1 cellular context compared by ENCODE assay signal in genomic region chrX:71909956-71910355, GRCh38.
TF ChIP-seq lines count a peak whose summit lies in the region.

No MANE protein-coding gene starts in this region.

TF ChIP-seq in GM23338, 12 proteins besides CTCF, POLR2A, EP300 and RAD21 (continued from another document):
- TF ChIP-seq, protein P1, sequence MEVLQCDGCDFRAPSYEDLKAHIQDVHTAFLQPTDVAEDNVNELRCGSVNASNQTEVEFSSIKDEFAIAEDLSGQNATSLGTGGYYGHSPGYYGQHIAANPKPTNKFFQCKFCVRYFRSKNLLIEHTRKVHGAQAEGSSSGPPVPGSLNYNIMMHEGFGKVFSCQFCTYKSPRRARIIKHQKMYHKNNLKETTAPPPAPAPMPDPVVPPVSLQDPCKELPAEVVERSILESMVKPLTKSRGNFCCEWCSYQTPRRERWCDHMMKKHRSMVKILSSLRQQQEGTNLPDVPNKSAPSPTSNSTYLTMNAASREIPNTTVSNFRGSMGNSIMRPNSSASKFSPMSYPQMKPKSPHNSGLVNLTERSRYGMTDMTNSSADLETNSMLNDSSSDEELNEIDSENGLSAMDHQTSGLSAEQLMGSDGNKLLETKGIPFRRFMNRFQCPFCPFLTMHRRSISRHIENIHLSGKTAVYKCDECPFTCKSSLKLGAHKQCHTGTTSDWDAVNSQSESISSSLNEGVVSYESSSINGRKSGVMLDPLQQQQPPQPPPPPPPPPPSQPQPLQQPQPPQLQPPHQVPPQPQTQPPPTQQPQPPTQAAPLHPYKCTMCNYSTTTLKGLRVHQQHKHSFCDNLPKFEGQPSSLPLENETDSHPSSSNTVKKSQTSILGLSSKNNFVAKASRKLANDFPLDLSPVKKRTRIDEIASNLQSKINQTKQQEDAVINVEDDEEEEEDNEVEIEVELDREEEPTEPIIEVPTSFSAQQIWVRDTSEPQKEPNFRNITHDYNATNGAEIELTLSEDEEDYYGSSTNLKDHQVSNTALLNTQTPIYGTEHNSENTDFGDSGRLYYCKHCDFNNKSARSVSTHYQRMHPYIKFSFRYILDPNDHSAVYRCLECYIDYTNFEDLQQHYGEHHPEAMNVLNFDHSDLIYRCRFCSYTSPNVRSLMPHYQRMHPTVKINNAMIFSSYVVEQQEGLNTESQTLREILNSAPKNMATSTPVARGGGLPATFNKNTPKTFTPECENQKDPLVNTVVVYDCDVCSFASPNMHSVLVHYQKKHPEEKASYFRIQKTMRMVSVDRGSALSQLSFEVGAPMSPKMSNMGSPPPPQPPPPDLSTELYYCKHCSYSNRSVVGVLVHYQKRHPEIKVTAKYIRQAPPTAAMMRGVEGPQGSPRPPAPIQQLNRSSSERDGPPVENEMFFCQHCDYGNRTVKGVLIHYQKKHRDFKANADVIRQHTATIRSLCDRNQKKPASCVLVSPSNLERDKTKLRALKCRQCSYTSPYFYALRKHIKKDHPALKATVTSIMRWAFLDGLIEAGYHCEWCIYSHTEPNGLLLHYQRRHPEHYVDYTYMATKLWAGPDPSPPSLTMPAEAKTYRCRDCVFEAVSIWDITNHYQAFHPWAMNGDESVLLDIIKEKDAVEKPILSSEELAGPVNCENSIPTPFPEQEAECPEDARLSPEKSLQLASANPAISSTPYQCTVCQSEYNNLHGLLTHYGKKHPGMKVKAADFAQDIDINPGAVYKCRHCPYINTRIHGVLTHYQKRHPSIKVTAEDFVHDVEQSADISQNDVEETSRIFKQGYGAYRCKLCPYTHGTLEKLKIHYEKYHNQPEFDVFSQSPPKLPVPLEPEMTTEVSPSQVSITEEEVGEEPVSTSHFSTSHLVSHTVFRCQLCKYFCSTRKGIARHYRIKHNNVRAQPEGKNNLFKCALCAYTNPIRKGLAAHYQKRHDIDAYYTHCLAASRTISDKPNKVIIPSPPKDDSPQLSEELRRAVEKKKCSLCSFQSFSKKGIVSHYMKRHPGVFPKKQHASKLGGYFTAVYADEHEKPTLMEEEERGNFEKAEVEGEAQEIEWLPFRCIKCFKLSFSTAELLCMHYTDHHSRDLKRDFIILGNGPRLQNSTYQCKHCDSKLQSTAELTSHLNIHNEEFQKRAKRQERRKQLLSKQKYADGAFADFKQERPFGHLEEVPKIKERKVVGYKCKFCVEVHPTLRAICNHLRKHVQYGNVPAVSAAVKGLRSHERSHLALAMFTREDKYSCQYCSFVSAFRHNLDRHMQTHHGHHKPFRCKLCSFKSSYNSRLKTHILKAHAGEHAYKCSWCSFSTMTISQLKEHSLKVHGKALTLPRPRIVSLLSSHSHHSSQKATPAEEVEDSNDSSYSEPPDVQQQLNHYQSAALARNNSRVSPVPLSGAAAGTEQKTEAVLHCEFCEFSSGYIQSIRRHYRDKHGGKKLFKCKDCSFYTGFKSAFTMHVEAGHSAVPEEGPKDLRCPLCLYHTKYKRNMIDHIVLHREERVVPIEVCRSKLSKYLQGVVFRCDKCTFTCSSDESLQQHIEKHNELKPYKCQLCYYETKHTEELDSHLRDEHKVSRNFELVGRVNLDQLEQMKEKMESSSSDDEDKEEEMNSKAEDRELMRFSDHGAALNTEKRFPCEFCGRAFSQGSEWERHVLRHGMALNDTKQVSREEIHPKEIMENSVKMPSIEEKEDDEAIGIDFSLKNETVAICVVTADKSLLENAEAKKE (CRISPR knock-in tag; IDR thresholded peaks at IDR 0.05), result no peak
- no peak for TF ChIP-seq JUNB (IDR thresholded peaks at IDR 0.05; ENCODE audit: unreplicated experiment)
- no peak for TF ChIP-seq CREB1 (CRISPR knock-in tag; IDR thresholded peaks at IDR 0.05; ENCODE audit: low read depth)
